Comparison of ENCODE assay signal across 8 cellular contexts in genomic region chr14:94342334-94342934, GRCh38. TPM values are rescaled to one million over a fixed set of nuclear protein-coding genes. Genes with fewer than 3 reads are reported as not detected.
DNase-seq lines count a peak whose midpoint lies in the region; ATAC-seq and TF ChIP-seq lines count a peak whose summit lies in the region.

No MANE protein-coding gene starts in this region.

- peaks cover 30% of the 10 kb centered on the region for H3K27me3 Mint-ChIP-seq in activated naive CD8-positive, alpha-beta T cell
- peaks cover 50% of the 10 kb centered on the region for H3K27me3 Mint-ChIP-seq in activated naive CD8-positive, alpha-beta T cell treated with anti-CD3 and anti-CD28 coated beads for 36 hours

- H3K27ac ChIP-seq in fibroblast of lung (ENCODE audit: insufficient read depth, low read length) (peak overlapping the region; percentile 75), prostate gland (no peak overlapping the region)

- no peaks in the 10 kb centered on the region for H3K79me2 ChIP-seq in fibroblast of lung (ENCODE audit: control insufficient read depth, insufficient read depth, low read length)

- peak overlapping the region in 1 of 4 experiments; percentile 8 for H3K4me3 ChIP-seq in fibroblast of lung (replicated peaks in 1 of 4; ENCODE audit: control extremely low read depth in 1 of 4, insufficient read depth in 1 of 4, low read depth in 3 of 4, low read length in 4 of 4)
- H3K4me3 ChIP-seq in prostate gland = no peak overlapping the region
- no peak overlapping the region for H3K4me3 ChIP-seq in H7 (ENCODE audit: insufficient read depth, low read depth, low read length)

- no peak overlapping the region for H3K9ac ChIP-seq in fibroblast of lung (ENCODE audit: insufficient read depth, low read length)

- no peaks in the 10 kb centered on the region for H3K9me3 Mint-ChIP-seq in activated naive CD8-positive, alpha-beta T cell (ENCODE audit: low read depth)
- H3K9me3 Mint-ChIP-seq in activated naive CD8-positive, alpha-beta T cell treated with anti-CD3 and anti-CD28 coated beads for 36 hours = no peaks in the 10 kb centered on the region

- no peak overlapping the region for H3K4me2 ChIP-seq in fibroblast of lung (ENCODE audit: extremely low read depth, insufficient read depth, low read length)

- TF ChIP-seq POLR2A in prostate gland (IDR thresholded peaks at IDR 0.05) = no peak

- ATAC-seq in HG02610 (IDR thresholded peaks at IDR 0.05; ENCODE audit: unreplicated experiment) = no peak

- intact Hi-C loops in prostate gland (cut with DNase I) = no loop called here

- DNase-seq in activated naive CD8-positive, alpha-beta T cell treated with anti-CD3 and anti-CD28 coated beads for 36 hours = no peak
- peak; percentile 61 for DNase-seq in RPMI8226
- DNase-seq in fibroblast of lung (ENCODE audit: low read depth in 2 of 2) = peak; percentile 100
- peak; percentile 93 for DNase-seq in prostate gland (ENCODE audit: low spot score)
- no peak for DNase-seq in NCI-H146 treated with DMSO at 0.1 percent for 48 hours (lab: John Stamatoyannopoulos, UW; ENCODE audit: unreplicated experiment)
- DNase-seq in H7 = no peak

- H3K27me3 ChIP-seq in fibroblast of lung (ENCODE audit: control insufficient read depth, insufficient read depth, low read length) = no peaks in the 10 kb centered on the region
- H3K27me3 ChIP-seq in prostate gland (replicated peaks; ENCODE audit: insufficient read depth) = peaks cover 3% of the 10 kb centered on the region
- H3K27me3 ChIP-seq in H7 (ENCODE audit: control insufficient read depth, insufficient read depth, low read length) = no peaks in the 10 kb centered on the region

- peak overlapping the region; percentile 29 for H2AFZ ChIP-seq in fibroblast of lung (ENCODE audit: low read length)

- no peaks in the 10 kb centered on the region for H4K20me1 ChIP-seq in fibroblast of lung (ENCODE audit: control insufficient read depth, extremely low read depth, insufficient read depth, low read length)

- H3K27ac Mint-ChIP-seq in activated naive CD8-positive, alpha-beta T cell = peak overlapping the region; percentile 56
- no peak overlapping the region for H3K27ac Mint-ChIP-seq in activated naive CD8-positive, alpha-beta T cell treated with anti-CD3 and anti-CD28 coated beads for 36 hours

- H3K4me1 ChIP-seq in fibroblast of lung (ENCODE audit: control insufficient read depth, extremely low read depth, insufficient read depth, low read length) (peaks cover 4% of the 10 kb centered on the region), prostate gland (replicated peaks) (no peaks in the 10 kb centered on the region)

- no peaks in the 10 kb centered on the region for H3K9me3 ChIP-seq in fibroblast of lung (ENCODE audit: control insufficient read depth, insufficient read depth, low read depth, low read length)
- no peaks in the 10 kb centered on the region for H3K9me3 ChIP-seq in prostate gland

- H3K36me3 ChIP-seq in fibroblast of lung (ENCODE audit: control insufficient read depth, insufficient read depth, low read length) = no peaks in the 10 kb centered on the region
- H3K36me3 ChIP-seq in prostate gland = no peaks in the 10 kb centered on the region
- H3K36me3 ChIP-seq in H7 (replicated peaks; ENCODE audit: control insufficient read depth, insufficient read depth, low read length) = no peaks in the 10 kb centered on the region

- H3K36me3 Mint-ChIP-seq in activated naive CD8-positive, alpha-beta T cell = no peaks in the 10 kb centered on the region
- H3K36me3 Mint-ChIP-seq in activated naive CD8-positive, alpha-beta T cell treated with anti-CD3 and anti-CD28 coated beads for 36 hours = no peaks in the 10 kb centered on the region

- TF ChIP-seq CTCF in fibroblast of lung (conservative IDR thresholded peaks at IDR 0.05 in 1 of 2, IDR thresholded peaks at IDR 0.05 in 1 of 2; ENCODE audit: low read depth in 1 of 2, low read length in 2 of 2) (no peak), prostate gland (IDR thresholded peaks at IDR 0.05) (no peak)

- no peak overlapping the region for H3K4me3 Mint-ChIP-seq in activated naive CD8-positive, alpha-beta T cell
- no peak overlapping the region for H3K4me3 Mint-ChIP-seq in activated naive CD8-positive, alpha-beta T cell treated with anti-CD3 and anti-CD28 coated beads for 36 hours

- H3K4me1 Mint-ChIP-seq in activated naive CD8-positive, alpha-beta T cell (ENCODE audit: low read depth) = peaks cover 15% of the 10 kb centered on the region
- peaks cover 18% of the 10 kb centered on the region for H3K4me1 Mint-ChIP-seq in activated naive CD8-positive, alpha-beta T cell treated with anti-CD3 and anti-CD28 coated beads for 36 hours

- 27% methylated on average over 2 of the region's 2 CpGs for WGBS in prostate gland

RNA-seq across cellular contexts. Expression of gene SERPINA6, which starts 19.3 kb away (rescaled TPM):
- total RNA-seq in activated naive CD8-positive, alpha-beta T cell treated with anti-CD3 and anti-CD28 coated beads for 36 hours = not detected
- total RNA-seq in fibroblast of lung = not detected in 2 replicates
- not detected in 2 replicates for polyA plus RNA-seq in fibroblast of lung
- polyA plus RNA-seq in fibroblast of lung (2012) = not detected in 2 replicates
- polyA minus RNA-seq in fibroblast of lung (ENCODE audit: low replicate concordance) = not detected in 2 replicates
- not detected for total RNA-seq in prostate gland
- not detected in 2 replicates for total RNA-seq in H7 (2014; rRNA removed; shearing (Covaris generic))

RNA-seq across cellular contexts. Expression of gene SERPINA2, which starts 24.1 kb away (rescaled TPM):
- total RNA-seq in activated naive CD8-positive, alpha-beta T cell treated with anti-CD3 and anti-CD28 coated beads for 36 hours = not detected
- total RNA-seq in fibroblast of lung (not detected in 2 replicates), prostate gland (not detected)
- not detected in 2 replicates for polyA plus RNA-seq in fibroblast of lung
- not detected in 2 replicates for polyA plus RNA-seq in fibroblast of lung (2012)
- not detected in 2 replicates for polyA minus RNA-seq in fibroblast of lung (ENCODE audit: low replicate concordance)
- not detected in 2 replicates for total RNA-seq in H7 (2014; rRNA removed; shearing (Covaris generic))

RNA-seq across cellular contexts. Expression of gene SERPINA1, which starts 46.0 kb away (rescaled TPM):
- 1 to 10 TPM; 1.1 to 1.3 TPM for total RNA-seq in activated naive CD8-positive, alpha-beta T cell treated with anti-CD3 and anti-CD28 coated beads for 36 hours
- total RNA-seq in fibroblast of lung (under 0.01 TPM in 1 of 2 replicates, not detected in the other), prostate gland (1 to 10 TPM; 4.9 to 9.8 TPM)
- polyA plus RNA-seq in fibroblast of lung = 0.10 and 0.39 TPM in 2 replicates
- polyA plus RNA-seq in fibroblast of lung (2012) = 0.14 and 0.42 TPM in 2 replicates
- polyA minus RNA-seq in fibroblast of lung (ENCODE audit: low replicate concordance) = 6.6 TPM in 1 of 2 replicates, not detected in the other
- total RNA-seq in H7 (2014; rRNA removed; shearing (Covaris generic)) = 0.18 TPM in 1 of 2 replicates, not detected in the other

RNA-seq across cellular contexts. Expression of gene SERPINA10, which starts 49.4 kb away (rescaled TPM):
- not detected for total RNA-seq in activated naive CD8-positive, alpha-beta T cell treated with anti-CD3 and anti-CD28 coated beads for 36 hours
- not detected in 2 replicates for total RNA-seq in fibroblast of lung
- polyA plus RNA-seq in fibroblast of lung = not detected in 2 replicates
- not detected in 2 replicates for polyA plus RNA-seq in fibroblast of lung (2012)
- polyA minus RNA-seq in fibroblast of lung (ENCODE audit: low replicate concordance) = not detected in 2 replicates
- total RNA-seq in prostate gland = not detected
- total RNA-seq in H7 (2014; rRNA removed; shearing (Covaris generic)) = not detected in 2 replicates

Comparison
In these comparisons a context has a peak if more than half of its experiments do, and no peak if none do; other contexts are left out.
1. DNase-seq: peak in RPMI8226 (single experiment), fibroblast of lung (2 of 2) and prostate gland (single experiment); none in activated naive CD8-positive, alpha-beta T cell treated with anti-CD3 and anti-CD28 coated beads for 36 hours (single experiment), NCI-H146 treated with DMSO at 0.1 percent for 48 hours (single experiment) and H7 (single experiment).